16 cellular contexts compared by ENCODE assay signal in genomic region chr2:98161202-98161601, GRCh38.
"Had no signal": no experiment of that assay in that cellular context is flagged by ENCODE, and none has a peak within 500 bp of the region (broad histone marks: within the 10 kb centered on the region; RNA-seq: fewer than 3 reads in every experiment).

No MANE protein-coding gene starts in this region.

- H3K4me3 Mint-ChIP-seq: activated naive CD4-positive, alpha-beta T cell treated with anti-CD3 and anti-CD28 coated beads, Interleukin-2, amount 10 ng/mL, durations not matched to agents 7 days and 5 days; naive thymus-derived CD4-positive, alpha-beta T cell; stimulated activated naive CD8-positive, alpha-beta T cell treated with anti-CD3 and anti-CD28 coated beads, Interleukin-15, Interleukin-2, amounts not matched to agents 100 ng/mL and 50 ng/mL, for 24 hours; WTC11 had no signal

- H3K27ac ChIP-seq: lower lobe of right lung, SK-N-MC had no signal

- H3K27ac Mint-ChIP-seq: activated naive CD4-positive, alpha-beta T cell treated with anti-CD3 and anti-CD28 coated beads, Interleukin-2, amount 10 ng/mL, durations not matched to agents 7 days and 5 days; activated T-helper 2 cell treated with anti-CD3 and anti-CD28 coated beads, Interferon-gamma antibody, Interleukin-2, Interleukin-4, amounts not matched to agents 10 μg/mL and 5 μg/mL and 100 μg/mL, durations not matched to agents 14 hours and 24 hours and 36 hours; naive thymus-derived CD4-positive, alpha-beta T cell; stimulated activated naive CD8-positive, alpha-beta T cell treated with anti-CD3 and anti-CD28 coated beads, Interleukin-15, Interleukin-2, amounts not matched to agents 100 ng/mL and 50 ng/mL, for 24 hours; WTC11 had no signal

- H3K4me1 Mint-ChIP-seq: activated naive CD4-positive, alpha-beta T cell treated with anti-CD3 and anti-CD28 coated beads, Interleukin-2, amount 10 ng/mL, durations not matched to agents 7 days and 5 days; naive thymus-derived CD4-positive, alpha-beta T cell had no signal

- H3K9me3 Mint-ChIP-seq: activated naive CD4-positive, alpha-beta T cell treated with anti-CD3 and anti-CD28 coated beads, Interleukin-2, amount 10 ng/mL, durations not matched to agents 7 days and 5 days; activated T-helper 2 cell treated with anti-CD3 and anti-CD28 coated beads, Interferon-gamma antibody, Interleukin-2, Interleukin-4, amounts not matched to agents 10 μg/mL and 5 μg/mL and 100 μg/mL, durations not matched to agents 14 hours and 24 hours and 36 hours; stimulated activated naive CD8-positive, alpha-beta T cell treated with anti-CD3 and anti-CD28 coated beads, Interleukin-15, Interleukin-2, amounts not matched to agents 100 ng/mL and 50 ng/mL, for 24 hours; WTC11 had no signal

- ATAC-seq: esophagus mucosa; lower lobe of right lung; naive thymus-derived CD4-positive, alpha-beta T cell; WTC11 had no signal

- H3K4me1 ChIP-seq: lower lobe of right lung had no signal

- H3K36me3 Mint-ChIP-seq: activated naive CD4-positive, alpha-beta T cell treated with anti-CD3 and anti-CD28 coated beads, Interleukin-2, amount 10 ng/mL, durations not matched to agents 7 days and 5 days; naive thymus-derived CD4-positive, alpha-beta T cell; WTC11 had no signal

- H3K4me3 ChIP-seq: dorsolateral prefrontal cortex, hepatocyte, lower lobe of right lung, SK-N-MC had no signal

- DNase-seq: activated CD4-positive, alpha-beta T cell treated with anti-CD3 and anti-CD28 coated beads for 48 hours; activated naive CD4-positive, alpha-beta T cell treated with anti-CD3 and anti-CD28 coated beads, Interleukin-2, amount 10 ng/mL, durations not matched to agents 7 days and 5 days; activated T-cell treated with anti-CD3 and anti-CD28 coated beads for 4 hours; dorsolateral prefrontal cortex; foreskin melanocyte; lower lobe of right lung; naive thymus-derived CD4-positive, alpha-beta T cell; occipital lobe; stimulated activated CD4-positive, alpha-beta T cell treated with anti-CD3 and anti-CD28 coated beads, Interleukin-15, amount 100 ng/mL, for 24 hours; stimulated activated CD4-positive, alpha-beta T cell treated with anti-CD3 and anti-CD28 coated beads, Interleukin-4, amount 100 ng/mL, for 24 hours had no signal

- H3K9me3 ChIP-seq: lower lobe of right lung had no signal

- H3K27me3 ChIP-seq: dorsolateral prefrontal cortex, hepatocyte had no signal

- H3K36me3 ChIP-seq: lower lobe of right lung had no signal
